Comparison of ENCODE assay signal across 31 cellular contexts in the genomic region with DNA sequence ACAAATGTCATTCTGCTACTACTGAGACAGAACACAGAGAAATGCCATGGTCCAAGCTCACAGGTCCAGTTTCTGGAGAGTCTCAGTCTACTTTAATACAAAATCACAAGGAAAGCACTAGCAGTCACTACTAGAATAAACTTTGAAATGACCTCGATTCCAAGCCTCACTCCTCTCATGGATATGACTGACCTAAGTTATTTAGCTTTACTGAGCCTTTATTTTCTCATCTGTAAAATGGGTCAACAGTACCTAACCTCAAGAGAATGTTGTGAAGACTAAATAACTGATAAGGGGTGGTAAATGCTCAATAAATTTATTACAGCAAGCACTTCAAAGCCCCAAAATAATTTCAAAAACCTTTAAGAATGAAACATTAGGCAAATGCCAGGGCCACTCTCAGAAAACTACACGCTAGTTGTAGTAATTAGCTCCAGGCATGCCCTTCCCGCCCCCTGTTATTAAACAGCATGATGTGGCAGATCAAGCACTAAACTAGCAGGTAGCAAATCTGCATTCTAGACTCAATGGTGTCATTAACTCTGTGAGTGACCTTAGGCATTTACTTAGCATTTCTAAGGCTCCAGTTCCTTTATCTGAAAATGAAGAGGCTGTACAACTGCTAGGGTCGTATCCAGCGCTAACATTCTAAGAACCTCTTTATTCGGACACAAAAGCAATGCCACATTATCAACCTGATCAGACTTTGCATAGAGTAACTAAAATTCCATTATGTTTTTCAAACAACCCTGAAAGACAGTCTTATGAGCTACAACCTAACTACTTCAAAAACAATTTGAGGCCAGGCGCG. TPM values are rescaled to one million over a fixed set of nuclear protein-coding genes. Genes with fewer than 3 reads are reported as not detected.
DNase-seq lines count a peak whose midpoint lies in the region; ATAC-seq, FAIRE-seq and TF ChIP-seq lines count a peak whose summit lies in the region.
"Had no signal": no experiment of that assay in that cellular context is flagged by ENCODE, and none has a peak within 500 bp of the region (broad histone marks: within the 10 kb centered on the region; RNA-seq: fewer than 3 reads in every experiment).

No MANE protein-coding gene starts in this region.

- H3K27ac Mint-ChIP-seq in activated T-helper 17 cell treated with anti-CD3 and anti-CD28 coated beads, Interleukin-2, amount 50 U/mL, for 72 hours: no peak overlapping the region
- H3K27ac Mint-ChIP-seq: activated naive CD4-positive, alpha-beta T cell treated with anti-CD3 and anti-CD28 coated beads, Interleukin-2, amount 10 ng/mL, durations not matched to agents 7 days and 5 days had no signal

- peak overlapping the region; percentile 15 for H3K4me3 Mint-ChIP-seq in activated T-helper 17 cell treated with anti-CD3 and anti-CD28 coated beads, Interleukin-2, amount 50 U/mL, for 72 hours
- H3K4me3 Mint-ChIP-seq: activated naive CD4-positive, alpha-beta T cell treated with anti-CD3 and anti-CD28 coated beads, Interleukin-2, amount 10 ng/mL, durations not matched to agents 7 days and 5 days had no signal

- H3K36me3 Mint-ChIP-seq in activated T-helper 17 cell treated with anti-CD3 and anti-CD28 coated beads, Interleukin-2, amount 50 U/mL, for 72 hours (ENCODE audit: low read depth): peaks cover 77% of the 10 kb centered on the region

- no peak overlapping the region for H3K4me2 ChIP-seq in A549

- TF ChIP-seq RAD21 in A549 (conservative IDR thresholded peaks at IDR 0.05 in 1 of 2, IDR thresholded peaks at IDR 0.05 in 1 of 2): no peak

- TF ChIP-seq EP300 in A549 (IDR thresholded peaks at IDR 0.05): no peak

- CTCF ChIA-PET in A549 (lab: Yijun Ruan, JAX) (interaction anchor here (0.6 to 1.6 kb wide), 2 partner anchors 18 to 161 kb away, joined by 3 to 4 read pairs; no protein-coding TSS in a partner anchor), HEK293 (lab: Yijun Ruan, JAX) (interaction anchor here (0.9 kb wide), 1 partner anchor 8 kb away, joined by 3 read pairs; no protein-coding TSS in a partner anchor)

- POLR2A ChIA-PET in A549 (lab: Yijun Ruan, JAX) (interaction anchor here (1.4 kb wide), 1 partner anchor 8 kb away, joined by 3 read pairs; the partner anchor contains the start of gene GSPT1), HEK293 (lab: Yijun Ruan, JAX) (interaction anchor here (1.4 kb wide), 1 partner anchor 8 kb away, joined by 5 read pairs; the partner anchor contains the start of gene GSPT1)

- H3K27me3 Mint-ChIP-seq in activated T-helper 17 cell treated with anti-CD3 and anti-CD28 coated beads, Interleukin-2, amount 50 U/mL, for 72 hours: no peaks in the 10 kb centered on the region
- H3K27me3 Mint-ChIP-seq: activated naive CD4-positive, alpha-beta T cell treated with anti-CD3 and anti-CD28 coated beads, Interleukin-2, amount 10 ng/mL, durations not matched to agents 7 days and 5 days had no signal

- H3K27ac ChIP-seq in A549: no peak overlapping the region
- H3K27ac ChIP-seq in HEK293 (ENCODE audit: extremely low read depth, low read depth, low read length): no peak overlapping the region
- H3K27ac ChIP-seq: BLaER1 treated with 17β-estradiol and CSF1 and Interleukin-3, amounts not matched to agents 10 nM and 100 nM; breast epithelium; left ventricle myocardium inferior; psoas muscle; suprapubic skin had no signal

- peaks cover 40% of the 10 kb centered on the region for H3K4me1 Mint-ChIP-seq in activated T-helper 17 cell treated with anti-CD3 and anti-CD28 coated beads, Interleukin-2, amount 50 U/mL, for 72 hours

- TF ChIP-seq POLR2A in A549 (IDR thresholded peaks at IDR 0.05; ENCODE audit: low read length): no peak

- H3K9me3 ChIP-seq in A549 (no peaks in the 10 kb centered on the region), HEK293 (ENCODE audit: control insufficient read depth, insufficient read depth, low read depth, low read length) (no peaks in the 10 kb centered on the region)
- H3K9me3 ChIP-seq: BLaER1 treated with 17β-estradiol and CSF1 and Interleukin-3, amounts not matched to agents 10 nM and 100 nM; breast epithelium; left ventricle myocardium inferior; psoas muscle; suprapubic skin had no signal

- H3K4me1 ChIP-seq in A549 (peaks cover 13% of the 10 kb centered on the region; the same call in 2 of the 3 replicates), HEK293 (ENCODE audit: control insufficient read depth, insufficient read depth, low read length) (peaks cover 19% of the 10 kb centered on the region)
- H3K4me1 ChIP-seq: breast epithelium had no signal

- H3K9me3 Mint-ChIP-seq in activated T-helper 17 cell treated with anti-CD3 and anti-CD28 coated beads, Interleukin-2, amount 50 U/mL, for 72 hours: no peaks in the 10 kb centered on the region
- H3K9me3 Mint-ChIP-seq: activated naive CD4-positive, alpha-beta T cell treated with anti-CD3 and anti-CD28 coated beads, Interleukin-2, amount 10 ng/mL, durations not matched to agents 7 days and 5 days had no signal

- ATAC-seq in A549: no peak
- no peak for ATAC-seq in activated T-helper 17 cell treated with anti-CD3 and anti-CD28 coated beads, Interleukin-2, amount 50 U/mL, for 72 hours (replicated peaks)
- ATAC-seq in HG03378 (IDR thresholded peaks at IDR 0.05; ENCODE audit: unreplicated experiment): no peak
- ATAC-seq: PC-3, psoas muscle had no signal

- DNase-seq in A549 (ENCODE audit: low read depth in 1 of 2, low spot score in 1 of 2): no peak
- DNase-seq in NCI-H187 treated with DMSO at 0.1 percent for 48 hours (lab: John Stamatoyannopoulos, UW): no peak
- DNase-seq in NCI-H345 (lab: John Stamatoyannopoulos, UW): no peak
- DNase-seq: activated CD4-positive, alpha-beta T cell treated with anti-CD3 and anti-CD28 coated beads for 4 hours; activated naive CD4-positive, alpha-beta T cell treated with anti-CD3 and anti-CD28 coated beads, Interleukin-2, amount 10 ng/mL, durations not matched to agents 7 days and 5 days; amygdala; DMS79 treated with DMSO at 0.1 percent for 48 hours; GF-D8; H7; KG1; left ventricle myocardium inferior; mesendoderm; MM.1S; NCI-H2081 treated with DMSO at 0.1 percent for 48 hours; NK-92 treated with Interleukin-12 subunit alpha and Interleukin-12 subunit beta, amount 100 ng/mL, for 24 hours; nucleus accumbens; PC-3; psoas muscle; Right ventricle myocardium superior; stimulated activated naive CD4-positive, alpha-beta T cell had no signal

- H3K4me3 ChIP-seq in A549: no peak overlapping the region
- no peak overlapping the region for H3K4me3 ChIP-seq in HEK293 (ENCODE audit: low read depth, low read length)
- H3K4me3 ChIP-seq: BLaER1 treated with 17β-estradiol and CSF1 and Interleukin-3, amounts not matched to agents 10 nM and 100 nM; breast epithelium; left ventricle myocardium inferior; psoas muscle; suprapubic skin had no signal

- TF ChIP-seq CTCF in A549 (IDR thresholded peaks at IDR 0.05) (no peak), HEK293 (tag by site-specific recombination; IDR thresholded peaks at IDR 0.05) (no peak)

- no peak for FAIRE-seq in A549 (lab: Jason Lieb, UNC)
- FAIRE-seq: endothelial cell of umbilical vein had no signal

- H3K36me3 ChIP-seq in HEK293 (ENCODE audit: control insufficient read depth in 2 of 2, insufficient read depth in 1 of 2, low read length in 2 of 2): peaks cover 21 to 30% of the 10 kb centered on the region in 2 experiments; a peak in 2 of 3 replicates
- H3K36me3 ChIP-seq: breast epithelium, left ventricle myocardium inferior, suprapubic skin had no signal

- WGBS in A549 (ENCODE audit: missing lambda C conversion rate): 93% methylated on average over 8 of the region's 8 CpGs

TF ChIP-seq in A549, 52 proteins besides CTCF, POLR2A, EP300 and RAD21:
- TF ChIP-seq KDM1A (IDR thresholded peaks at IDR 0.05; ENCODE audit: low read depth) (0 out of 2 replicates have a peak, but pooled peaks have one; percentile 39), HDAC2 (IDR thresholded peaks at IDR 0.05) (no peak)

TF ChIP-seq in HEK293, 187 proteins besides CTCF, POLR2A, EP300 and RAD21 (continues in another document):
- no peak for TF ChIP-seq GFI1B (tag by site-specific recombination; IDR thresholded peaks at IDR 0.05)

RNA-seq across cellular contexts. Expression of gene GSPT1, which starts 8.4 kb away (rescaled TPM):
- polyA plus RNA-seq in A549 (2011; rRNA removed) (174 and 215 TPM in 2 replicates), A549 (2017; fragmentation: RNase III; extraction: RNeasy Plus Mini Kit Qiagen cat#74134 plus additional on column Dnase treatment) (163 to 169 TPM (median 167 TPM) in 3 replicates)
- polyA plus RNA-seq in A549 (2012; cell fraction: cytosol; rRNA removed): 45.0 and 49.8 TPM in 2 replicates
- polyA plus RNA-seq in A549 (2012; cell fraction: nucleus; rRNA removed): 28.5 and 37.3 TPM in 2 replicates
- 58.1 and 61.7 TPM in 2 replicates for polyA minus RNA-seq in A549 (2011; rRNA and poly(A)+ RNA removed)
- total RNA-seq in activated T-helper 17 cell treated with anti-CD3 and anti-CD28 coated beads, Interleukin-2, amount 50 U/mL, for 72 hours: 100 to 1,000 TPM; 115 to 209 TPM

RNA-seq across cellular contexts. Expression of gene NPIPB2, which starts 34.5 kb away (rescaled TPM):
- polyA plus RNA-seq in A549 (2011; rRNA removed): 6.6 and 16.4 TPM in 2 replicates
- polyA plus RNA-seq in A549 (2012; cell fraction: cytosol; rRNA removed): 7.5 and 11.8 TPM in 2 replicates
- 20.6 and 50.3 TPM in 2 replicates for polyA plus RNA-seq in A549 (2012; cell fraction: nucleus; rRNA removed)
- polyA plus RNA-seq in A549 (2017; fragmentation: RNase III; extraction: RNeasy Plus Mini Kit Qiagen cat#74134 plus additional on column Dnase treatment): 2.7 to 3.6 TPM (median 3.0 TPM) in 3 replicates
- 4.7 and 7.0 TPM in 2 replicates for polyA minus RNA-seq in A549 (2011; rRNA and poly(A)+ RNA removed)
- 10 to 100 TPM; 14.3 to 21.8 TPM for total RNA-seq in activated T-helper 17 cell treated with anti-CD3 and anti-CD28 coated beads, Interleukin-2, amount 50 U/mL, for 72 hours

RNA-seq across cellular contexts. Expression of gene RSL1D1, which starts 56.0 kb away (rescaled TPM):
- 211 and 330 TPM in 2 replicates for polyA plus RNA-seq in A549 (2011; rRNA removed)
- polyA plus RNA-seq in A549 (2012; cell fraction: cytosol; rRNA removed): 48.6 and 52.6 TPM in 2 replicates
- polyA plus RNA-seq in A549 (2012; cell fraction: nucleus; rRNA removed): 9.0 and 10.9 TPM in 2 replicates
- polyA plus RNA-seq in A549 (2017; fragmentation: RNase III; extraction: RNeasy Plus Mini Kit Qiagen cat#74134 plus additional on column Dnase treatment): 205 to 251 TPM (median 209 TPM) in 3 replicates
- 38.6 and 69.6 TPM in 2 replicates for polyA minus RNA-seq in A549 (2011; rRNA and poly(A)+ RNA removed)
- total RNA-seq in activated T-helper 17 cell treated with anti-CD3 and anti-CD28 coated beads, Interleukin-2, amount 50 U/mL, for 72 hours: 100 to 1,000 TPM; 275 to 288 TPM

RNA-seq across cellular contexts. Expression of gene TNFRSF17, which starts 57.6 kb away (rescaled TPM):
- not detected in 2 replicates for polyA plus RNA-seq in A549 (2011; rRNA removed)
- polyA plus RNA-seq in A549 (2012; cell fraction: cytosol; rRNA removed): not detected in 2 replicates
- polyA plus RNA-seq in A549 (2012; cell fraction: nucleus; rRNA removed): not detected in 2 replicates
- polyA plus RNA-seq in A549 (2017; fragmentation: RNase III; extraction: RNeasy Plus Mini Kit Qiagen cat#74134 plus additional on column Dnase treatment): not detected in 3 replicates
- not detected in 2 replicates for polyA minus RNA-seq in A549 (2011; rRNA and poly(A)+ RNA removed)
- not detected for total RNA-seq in activated T-helper 17 cell treated with anti-CD3 and anti-CD28 coated beads, Interleukin-2, amount 50 U/mL, for 72 hours
- total RNA-seq: activated CD8-positive, alpha-beta memory T cell treated with anti-CD3 and anti-CD28 coated beads for 36 hours; endothelial cell of umbilical vein; H7; HT-29; left ventricle myocardium inferior; NCI-H460; PC-3; psoas muscle; Right ventricle myocardium superior; suprapubic skin; T-helper 2 cell treated with Interferon-gamma antibody and Interleukin-4, amounts not matched to agents 100 ng/mL and 5 ng/mL, for 36 hours had no signal
- polyA plus RNA-seq: endothelial cell of umbilical vein had no signal
